2 cellular contexts compared by ENCODE assay signal in genomic region chr17:15954222-15954621, GRCh38.
TF ChIP-seq lines count a peak whose summit lies in the region.

No MANE protein-coding gene starts in this region.

TF ChIP-seq in endothelial cell of umbilical vein, 7 proteins besides CTCF, POLR2A, EP300 and RAD21:
- no peak for TF ChIP-seq EZH2 (IDR thresholded peaks at IDR 0.05; ENCODE audit: borderline replicate concordance, low read depth, low read length, severe bottlenecking)
- peak; percentile 51 for TF ChIP-seq MAX (IDR thresholded peaks at IDR 0.05; ENCODE audit: insufficient read depth, insufficient read length)
- peak; percentile 76 for TF ChIP-seq FOS (IDR thresholded peaks at IDR 0.05; ENCODE audit: borderline replicate concordance, insufficient read depth, low read length)
- TF ChIP-seq MYC (IDR thresholded peaks at IDR 0.05; ENCODE audit: low read depth, low read length) = peak; percentile 76
- TF ChIP-seq JUN (IDR thresholded peaks at IDR 0.05; ENCODE audit: borderline replicate concordance, insufficient read depth, insufficient read length, low read depth) = peak; percentile 66
- TF ChIP-seq GATA2 (IDR thresholded peaks at IDR 0.05; ENCODE audit: insufficient read depth, insufficient read length, low read depth, low read length) = no peak
- TF ChIP-seq POLR2AphosphoS5 (IDR thresholded peaks at IDR 0.05; ENCODE audit: insufficient read depth, low read depth, low read length) = peak; percentile 90

TF ChIP-seq in GM23338, 12 proteins besides CTCF, POLR2A, EP300 and RAD21:
- TF ChIP-seq REST (IDR thresholded peaks at IDR 0.05; ENCODE audit: unreplicated experiment) (no peak), EZH2phosphoT487 (IDR thresholded peaks at IDR 0.05; ENCODE audit: unreplicated experiment) (no peak), JUNB (IDR thresholded peaks at IDR 0.05; ENCODE audit: unreplicated experiment) (no peak), ZNF114 (CRISPR knock-in tag; IDR thresholded peaks at IDR 0.05) (no peak), POLR2AphosphoS5 (IDR thresholded peaks at IDR 0.05; ENCODE audit: low read depth) (no peak), EZH2 (IDR thresholded peaks at IDR 0.05; ENCODE audit: low read depth, unreplicated experiment) (no peak), ETS1 (IDR thresholded peaks at IDR 0.05) (no peak), STAT1 (IDR thresholded peaks at IDR 0.05; ENCODE audit: unreplicated experiment) (no peak)
